Comparison of ENCODE assay signal across 26 cellular contexts in the genomic region with DNA sequence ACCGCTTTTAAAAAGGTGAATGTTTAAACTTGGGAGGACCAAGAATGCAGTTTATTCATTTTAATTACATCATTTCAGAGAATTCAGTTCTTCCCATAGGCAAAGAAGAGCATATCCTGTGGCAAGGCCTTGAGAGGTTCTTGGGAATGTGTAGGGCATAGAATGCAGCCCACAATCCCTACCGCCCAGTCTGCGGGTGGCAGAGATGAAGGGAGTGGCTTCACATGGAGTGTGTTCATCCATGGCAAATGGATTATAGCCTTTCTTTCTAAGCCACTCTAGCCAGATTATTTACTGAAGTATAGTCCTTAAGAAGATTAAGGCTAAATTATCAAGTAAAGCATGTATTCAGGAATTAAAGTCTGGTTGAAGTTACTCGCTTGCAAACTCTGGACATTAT.
"Had no signal": no experiment of that assay in that cellular context is flagged by ENCODE, and none has a peak within 500 bp of the region (broad histone marks: within the 10 kb centered on the region; RNA-seq: fewer than 3 reads in every experiment).

No MANE protein-coding gene starts in this region.

- H3K36me3 ChIP-seq: brain microvascular endothelial cell, SJCRH30 had no signal

- H3K9me3 Mint-ChIP-seq: activated CD4-positive, alpha-beta T cell treated with anti-CD3 and anti-CD28 coated beads, Interleukin-2, amount 10 ng/mL, durations not matched to agents 7 days and 5 days; activated naive CD4-positive, alpha-beta T cell treated with anti-CD3 and anti-CD28 coated beads, Interleukin-2, amount 10 ng/mL, durations not matched to agents 7 days and 5 days; activated T-cell treated with anti-CD3 and anti-CD28 coated beads, Interleukin-2, amount 50 U/mL, for 4 hours; activated T-helper 1 cell treated with anti-CD3 and anti-CD28 coated beads, Interleukin-12 subunit alpha, Interleukin-12 subunit beta, Interleukin-2, Interleukin-4 antibody, amounts not matched to agents 30 ng/mL and 10 ng/mL and 1 ng/mL, durations not matched to agents 14 hours and 24 hours and 36 hours had no signal

- H3K27me3 ChIP-seq: brain microvascular endothelial cell, SJCRH30 had no signal

- DNase-seq: activated CD4-positive, alpha-beta T cell treated with anti-CD3 and anti-CD28 coated beads, Interleukin-2, amount 10 ng/mL, durations not matched to agents 7 days and 5 days; activated CD4-positive, alpha-beta T cell treated with anti-CD3 and anti-CD28 coated beads, Interleukin-2, amount 50 U/mL, for 48 hours; activated CD8-positive, alpha-beta T cell treated with anti-CD3 and anti-CD28 coated beads, Interleukin-2, amount 10 ng/mL, durations not matched to agents 7 days and 5 days; activated naive CD4-positive, alpha-beta T cell treated with anti-CD3 and anti-CD28 coated beads, Interleukin-2, amount 10 ng/mL, durations not matched to agents 7 days and 5 days; activated T-cell treated with anti-CD3 and anti-CD28 coated beads, Interleukin-2, amount 50 U/mL, for 4 hours; amniotic stem cell; aorta; brain microvascular endothelial cell; central memory CD4-positive, alpha-beta T cell; KG1; MM.1S; MV-4-11; NCI-H1092; NCI-H1436 treated with DMSO at 0.1 percent for 48 hours; NCI-H1694 treated with DMSO at 0.1 percent for 48 hours; NCI-H2029; NCI-H345; NCI-H526 treated with DMSO at 0.1 percent for 48 hours; NCI-H774; SHP77; SJCRH30; T1000 had no signal

- H3K27ac ChIP-seq: brain microvascular endothelial cell, SJCRH30, SK-N-MC had no signal

- H3K9me3 ChIP-seq: SJCRH30 had no signal

- ATAC-seq: activated CD8-positive, alpha-beta T cell treated with anti-CD3 and anti-CD28 coated beads, Interleukin-2, amount 10 ng/mL, durations not matched to agents 7 days and 5 days; activated T-cell treated with anti-CD3 and anti-CD28 coated beads, Interleukin-2, amount 50 U/mL, for 4 hours; Panc1 had no signal

- H3K4me3 Mint-ChIP-seq: activated CD4-positive, alpha-beta T cell treated with anti-CD3 and anti-CD28 coated beads, Interleukin-2, amount 10 ng/mL, durations not matched to agents 7 days and 5 days; activated CD8-positive, alpha-beta T cell treated with anti-CD3 and anti-CD28 coated beads, Interleukin-2, amount 10 ng/mL, durations not matched to agents 7 days and 5 days; activated naive CD4-positive, alpha-beta T cell treated with anti-CD3 and anti-CD28 coated beads, Interleukin-2, amount 10 ng/mL, durations not matched to agents 7 days and 5 days; activated naive CD8-positive, alpha-beta T cell; activated T-cell treated with anti-CD3 and anti-CD28 coated beads, Interleukin-2, amount 50 U/mL, for 4 hours; activated T-helper 1 cell treated with anti-CD3 and anti-CD28 coated beads, Interleukin-12 subunit alpha, Interleukin-12 subunit beta, Interleukin-2, Interleukin-4 antibody, amounts not matched to agents 30 ng/mL and 10 ng/mL and 1 ng/mL, durations not matched to agents 14 hours and 24 hours and 36 hours had no signal

- H3K27me3 Mint-ChIP-seq: activated CD4-positive, alpha-beta T cell treated with anti-CD3 and anti-CD28 coated beads, Interleukin-2, amount 10 ng/mL, durations not matched to agents 7 days and 5 days; activated naive CD4-positive, alpha-beta T cell treated with anti-CD3 and anti-CD28 coated beads, Interleukin-2, amount 10 ng/mL, durations not matched to agents 7 days and 5 days; activated naive CD8-positive, alpha-beta T cell had no signal

- H3K27ac Mint-ChIP-seq: activated CD4-positive, alpha-beta T cell treated with anti-CD3 and anti-CD28 coated beads, Interleukin-2, amount 10 ng/mL, durations not matched to agents 7 days and 5 days; activated CD8-positive, alpha-beta T cell treated with anti-CD3 and anti-CD28 coated beads, Interleukin-2, amount 10 ng/mL, durations not matched to agents 7 days and 5 days; activated naive CD4-positive, alpha-beta T cell treated with anti-CD3 and anti-CD28 coated beads, Interleukin-2, amount 10 ng/mL, durations not matched to agents 7 days and 5 days; activated naive CD8-positive, alpha-beta T cell; activated T-helper 1 cell treated with anti-CD3 and anti-CD28 coated beads, Interleukin-12 subunit alpha, Interleukin-12 subunit beta, Interleukin-2, Interleukin-4 antibody, amounts not matched to agents 30 ng/mL and 10 ng/mL and 1 ng/mL, durations not matched to agents 14 hours and 24 hours and 36 hours had no signal

- H3K36me3 Mint-ChIP-seq: activated naive CD4-positive, alpha-beta T cell treated with anti-CD3 and anti-CD28 coated beads, Interleukin-2, amount 10 ng/mL, durations not matched to agents 7 days and 5 days; activated naive CD8-positive, alpha-beta T cell had no signal

- H3K4me3 ChIP-seq: SJCRH30, SK-N-MC had no signal

- H3K4me1 Mint-ChIP-seq: activated CD4-positive, alpha-beta T cell treated with anti-CD3 and anti-CD28 coated beads, Interleukin-2, amount 10 ng/mL, durations not matched to agents 7 days and 5 days; activated naive CD4-positive, alpha-beta T cell treated with anti-CD3 and anti-CD28 coated beads, Interleukin-2, amount 10 ng/mL, durations not matched to agents 7 days and 5 days had no signal
